In genomic region chr2:218406209-218406948, GRCh38 we compare ENCODE assay signal across 8 cellular contexts. TPM values are rescaled to one million over a fixed set of nuclear protein-coding genes. Genes with fewer than 3 reads are reported as not detected.
DNase-seq lines count a peak whose midpoint lies in the region; ATAC-seq and TF ChIP-seq lines count a peak whose summit lies in the region.

No MANE protein-coding gene starts in this region.

- peak; percentile 28 to 37 for TF ChIP-seq POLR2A in gastroesophageal sphincter (IDR thresholded peaks at IDR 0.05)
- no peak for TF ChIP-seq POLR2A in suprapubic skin (IDR thresholded peaks at IDR 0.05)

- H3K27ac Mint-ChIP-seq in activated naive CD4-positive, alpha-beta T cell treated with anti-CD3 and anti-CD28 coated beads for 36 hours: peak overlapping the region; percentile 75

- POLR2A ChIA-PET in GM10248 (lab: Yijun Ruan, JAX): no interaction called here

- peak overlapping the region; percentile 29 for H3K4me3 ChIP-seq in SJSA1
- H3K4me3 ChIP-seq in gastroesophageal sphincter: peak overlapping the region; percentile 16 to 54
- peak overlapping the region; percentile 47 for H3K4me3 ChIP-seq in suprapubic skin

- peaks cover 34% of the 10 kb centered on the region for H3K4me1 Mint-ChIP-seq in activated naive CD4-positive, alpha-beta T cell treated with anti-CD3 and anti-CD28 coated beads for 36 hours (ENCODE audit: low read depth)

- peak; percentile 93 for TF ChIP-seq CTCF in GM10248 (IDR thresholded peaks at IDR 0.05; ENCODE audit: control extremely low read depth, extremely low read depth, low read depth, missing control alignments)
- peak in 3 of 4 experiments; percentile 86 to 92 (median 89) for TF ChIP-seq CTCF in gastroesophageal sphincter (IDR thresholded peaks at IDR 0.05)
- TF ChIP-seq CTCF in suprapubic skin (IDR thresholded peaks at IDR 0.05): peak; percentile 46 to 84

- peak overlapping the region; percentile 82 for H3K4me3 Mint-ChIP-seq in activated naive CD4-positive, alpha-beta T cell treated with anti-CD3 and anti-CD28 coated beads for 36 hours

- H3K9me3 ChIP-seq in SJSA1 (replicated peaks): no peaks in the 10 kb centered on the region
- no peaks in the 10 kb centered on the region for H3K9me3 ChIP-seq in gastroesophageal sphincter
- H3K9me3 ChIP-seq in suprapubic skin: no peaks in the 10 kb centered on the region

- H3K27me3 Mint-ChIP-seq in activated naive CD4-positive, alpha-beta T cell treated with anti-CD3 and anti-CD28 coated beads for 36 hours (ENCODE audit: low read depth): peaks cover 2% of the 10 kb centered on the region

- H3K36me3 ChIP-seq in SJSA1 (peaks cover 42% of the 10 kb centered on the region), gastroesophageal sphincter (peaks cover 0 to 40% of the 10 kb centered on the region in 2 donors), suprapubic skin (peaks cover 32% of the 10 kb centered on the region)

- ATAC-seq in HG02571 (IDR thresholded peaks at IDR 0.05; ENCODE audit: unreplicated experiment): peak; percentile 75
- ATAC-seq in gastroesophageal sphincter: peak; percentile 94

- H3K4me1 ChIP-seq in SJSA1 (replicated peaks): peaks cover 21% of the 10 kb centered on the region
- H3K4me1 ChIP-seq in gastroesophageal sphincter: peaks cover 5 to 65% (median 40%) of the 10 kb centered on the region in 3 donors
- H3K4me1 ChIP-seq in suprapubic skin: peaks cover 62% of the 10 kb centered on the region

- WGBS in gastroesophageal sphincter (ENCODE audit: low coverage in 1 of 2), 2 donors: 0% methylated on average over 1 of the region's 56 CpGs; no CpG with 5 or more reads in 1 of the 2 donors
- WGBS in suprapubic skin: under 1% methylated on average over 18 of the region's 56 CpGs

- H3K9me3 Mint-ChIP-seq in activated naive CD4-positive, alpha-beta T cell treated with anti-CD3 and anti-CD28 coated beads for 36 hours: no peaks in the 10 kb centered on the region

- H3K27me3 ChIP-seq in SJSA1 (replicated peaks) (no peaks in the 10 kb centered on the region), gastroesophageal sphincter (no peaks in the 10 kb centered on the region), suprapubic skin (no peaks in the 10 kb centered on the region)

- TF ChIP-seq EP300 in gastroesophageal sphincter (IDR thresholded peaks at IDR 0.05): no peak
- no peak for TF ChIP-seq EP300 in suprapubic skin (IDR thresholded peaks at IDR 0.05)

- intact Hi-C loops in activated naive CD4-positive, alpha-beta T cell treated with anti-CD3 and anti-CD28 coated beads for 36 hours (cut with micrococcal nuclease): loop anchor here (1.0 to 10.0 kb wide), 15 partner anchors 10 to 982 kb away; partner anchors contain the start of genes AAMP, BCS1L, CNOT9 and CNPPD1

- peaks cover 1% of the 10 kb centered on the region for H3K36me3 Mint-ChIP-seq in activated naive CD4-positive, alpha-beta T cell treated with anti-CD3 and anti-CD28 coated beads for 36 hours (ENCODE audit: low read depth)

- H3K27ac ChIP-seq in SJSA1 (peak overlapping the region; percentile 38), gastroesophageal sphincter (peak overlapping the region; percentile 68 to 95 (median 88)), suprapubic skin (peak overlapping the region; percentile 76)

- DNase-seq in GM10248 (ENCODE audit: extremely low spot score) (peak; percentile 93), NAMALWA (ENCODE audit: low spot score) (peak; percentile 91), SJSA1 (ENCODE audit: low read depth in 1 of 2, low spot score in 2 of 2) (peak; percentile 89 to 98), occipital lobe (lab: John Stamatoyannopoulos, UW) (peak; percentile 84), suprapubic skin (ENCODE audit: low spot score in 2 of 2) (peak; percentile 97 to 98)
- DNase-seq in activated naive CD4-positive, alpha-beta T cell treated with anti-CD3 and anti-CD28 coated beads for 36 hours: peak; percentile 96

- CTCF ChIA-PET in GM10248 (lab: Yijun Ruan, JAX): interaction anchor here (0.9 to 1.4 kb wide), 6 partner anchors 15 to 158 kb away, joined by 3 to 7 read pairs (median 4); no protein-coding TSS in a partner anchor
- CTCF ChIA-PET in activated naive CD4-positive, alpha-beta T cell treated with anti-CD3 and anti-CD28 coated beads for 36 hours (lab: Charles Lee): interaction anchor here (0.8 to 1.2 kb wide), 4 partner anchors 59 to 300 kb away, joined by 3 to 5 read pairs (median 3); no protein-coding TSS in a partner anchor

RNA-seq across cellular contexts. Expression of gene CTDSP1, which starts 6.7 kb away (rescaled TPM):
- 45.7 and 46.0 TPM in 2 replicates for total RNA-seq in SJSA1 (2014; rRNA removed; shearing (Covaris generic))
- total RNA-seq in activated naive CD4-positive, alpha-beta T cell treated with anti-CD3 and anti-CD28 coated beads for 36 hours: 10 to 100 TPM; 26.1 to 26.2 TPM
- 100 to 1,000 TPM; 121 to 159 (median 136) TPM for total RNA-seq in gastroesophageal sphincter
- total RNA-seq in occipital lobe: 13.3 TPM
- total RNA-seq in suprapubic skin: 100 to 1,000 TPM in 2 of 4 donors, 10 to 100 TPM in 2; 70.3 to 140 (median 99.5) TPM

RNA-seq across cellular contexts. Expression of gene VIL1, which starts 12.5 kb away (rescaled TPM):
- total RNA-seq in SJSA1 (2014; rRNA removed; shearing (Covaris generic)): not detected in 2 replicates
- not detected for total RNA-seq in activated naive CD4-positive, alpha-beta T cell treated with anti-CD3 and anti-CD28 coated beads for 36 hours
- total RNA-seq in gastroesophageal sphincter (not detected), occipital lobe (not detected), suprapubic skin (1 to 10 TPM in 2 of 4 donors, under 1 TPM in 2; 0.21 to 3.3 (median 1.1) TPM)

RNA-seq across cellular contexts. Expression of gene SLC11A1, which starts 24.3 kb away (rescaled TPM):
- 0.05 TPM in 1 of 2 replicates, not detected in the other for total RNA-seq in SJSA1 (2014; rRNA removed; shearing (Covaris generic))
- total RNA-seq in activated naive CD4-positive, alpha-beta T cell treated with anti-CD3 and anti-CD28 coated beads for 36 hours: not detected
- 10 to 100 TPM in 2 of 4 donors, 1 to 10 TPM in 2; 5.9 to 23.0 (median 9.5) TPM for total RNA-seq in gastroesophageal sphincter
- total RNA-seq in occipital lobe: 1.7 TPM
- 10 to 100 TPM in 2 of 4 donors, 1 to 10 TPM in 1, under 1 TPM in 1; 0.78 to 16.1 (median 7.6) TPM for total RNA-seq in suprapubic skin

RNA-seq across cellular contexts. Expression of gene CATIP, which starts 49.7 kb away (rescaled TPM):
- total RNA-seq in SJSA1 (2014; rRNA removed; shearing (Covaris generic)): not detected in 2 replicates
- not detected for total RNA-seq in activated naive CD4-positive, alpha-beta T cell treated with anti-CD3 and anti-CD28 coated beads for 36 hours
- not detected for total RNA-seq in gastroesophageal sphincter
- 0.31 TPM for total RNA-seq in occipital lobe
- total RNA-seq in suprapubic skin: not detected

Comparison
In these comparisons a context has a peak if more than half of its experiments do, and no peak if none do; other contexts are left out.
1. Peak in every context shown above with its lines: DNase-seq, ATAC-seq, H3K4me3 ChIP-seq and H3K27ac ChIP-seq.
2. POLR2A ChIP-seq: peak in gastroesophageal sphincter (2 of 2); none in suprapubic skin (0 of 2).